In the genomic region with DNA sequence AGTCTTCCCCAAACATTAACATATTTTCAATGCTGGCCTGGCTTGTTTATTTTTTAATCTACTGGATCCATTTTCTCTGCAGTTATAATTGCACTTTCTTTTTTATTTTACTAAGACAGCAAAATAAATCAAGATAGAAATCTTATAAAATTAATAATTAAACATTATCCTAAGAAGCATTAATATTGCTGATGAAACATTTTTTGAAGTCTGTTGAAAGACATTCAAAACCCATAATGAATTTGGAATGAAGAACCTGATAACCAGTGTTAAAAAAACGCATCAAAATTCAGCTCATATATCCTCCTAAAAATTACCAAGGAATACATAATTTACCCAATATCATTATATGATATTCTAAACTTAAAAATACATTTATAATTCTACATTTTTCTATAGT, we compare ENCODE assay signal across 2 cellular contexts.
TF ChIP-seq lines count a peak whose summit lies in the region.

No MANE protein-coding gene starts in this region.

TF ChIP-seq in HepG2, 621 proteins besides CTCF, POLR2A, EP300 and RAD21:
- TF ChIP-seq ZNF101 (CRISPR knock-in tag; IDR thresholded peaks at IDR 0.05; ENCODE audit: borderline replicate concordance, low read depth) (no peak), ZSCAN29 (CRISPR knock-in tag; conservative IDR thresholded peaks at IDR 0.05) (no peak), NFYC (CRISPR knock-in tag; IDR thresholded peaks at IDR 0.05) (no peak), MAFF (IDR thresholded peaks at IDR 0.05; ENCODE audit: low read depth, low read length) (peak; percentile 71), FOXM1 (CRISPR knock-in tag; IDR thresholded peaks at IDR 0.05) (no peak), MAFK (conservative IDR thresholded peaks at IDR 0.05 in 1 of 2, IDR thresholded peaks at IDR 0.05 in 1 of 2; ENCODE audit: low read length in 2 of 2) (peak; percentile 58 to 77), CBX1 (IDR thresholded peaks at IDR 0.05; ENCODE audit: low read depth) (no peak), NFYB (CRISPR knock-in tag; IDR thresholded peaks at IDR 0.05) (no peak)
- TF ChIP-seq, protein P1, sequence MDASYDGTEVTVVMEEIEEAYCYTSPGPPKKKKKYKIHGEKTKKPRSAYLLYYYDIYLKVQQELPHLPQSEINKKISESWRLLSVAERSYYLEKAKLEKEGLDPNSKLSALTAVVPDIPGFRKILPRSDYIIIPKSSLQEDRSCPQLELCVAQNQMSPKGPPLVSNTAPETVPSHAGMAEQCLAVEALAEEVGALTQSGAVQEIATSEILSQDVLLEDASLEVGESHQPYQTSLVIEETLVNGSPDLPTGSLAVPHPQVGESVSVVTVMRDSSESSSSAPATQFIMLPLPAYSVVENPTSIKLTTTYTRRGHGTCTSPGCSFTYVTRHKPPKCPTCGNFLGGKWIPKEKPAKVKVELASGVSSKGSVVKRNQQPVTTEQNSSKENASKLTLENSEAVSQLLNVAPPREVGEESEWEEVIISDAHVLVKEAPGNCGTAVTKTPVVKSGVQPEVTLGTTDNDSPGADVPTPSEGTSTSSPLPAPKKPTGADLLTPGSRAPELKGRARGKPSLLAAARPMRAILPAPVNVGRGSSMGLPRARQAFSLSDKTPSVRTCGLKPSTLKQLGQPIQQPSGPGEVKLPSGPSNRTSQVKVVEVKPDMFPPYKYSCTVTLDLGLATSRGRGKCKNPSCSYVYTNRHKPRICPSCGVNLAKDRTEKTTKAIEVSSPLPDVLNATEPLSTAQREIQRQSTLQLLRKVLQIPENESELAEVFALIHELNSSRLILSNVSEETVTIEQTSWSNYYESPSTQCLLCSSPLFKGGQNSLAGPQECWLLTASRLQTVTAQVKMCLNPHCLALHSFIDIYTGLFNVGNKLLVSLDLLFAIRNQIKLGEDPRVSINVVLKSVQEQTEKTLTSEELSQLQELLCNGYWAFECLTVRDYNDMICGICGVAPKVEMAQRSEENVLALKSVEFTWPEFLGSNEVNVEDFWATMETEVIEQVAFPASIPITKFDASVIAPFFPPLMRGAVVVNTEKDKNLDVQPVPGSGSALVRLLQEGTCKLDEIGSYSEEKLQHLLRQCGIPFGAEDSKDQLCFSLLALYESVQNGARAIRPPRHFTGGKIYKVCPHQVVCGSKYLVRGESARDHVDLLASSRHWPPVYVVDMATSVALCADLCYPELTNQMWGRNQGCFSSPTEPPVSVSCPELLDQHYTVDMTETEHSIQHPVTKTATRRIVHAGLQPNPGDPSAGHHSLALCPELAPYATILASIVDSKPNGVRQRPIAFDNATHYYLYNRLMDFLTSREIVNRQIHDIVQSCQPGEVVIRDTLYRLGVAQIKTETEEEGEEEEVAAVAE (CRISPR knock-in tag; IDR thresholded peaks at IDR 0.05; ENCODE audit: borderline replicate concordance) = no peak
TF ChIP-seq in HepG2: peak in this region for 2.

TF ChIP-seq in GM12878, 131 proteins besides CTCF, POLR2A, EP300 and RAD21:
- TF ChIP-seq SUZ12 (IDR thresholded peaks at IDR 0.05; ENCODE audit: unreplicated experiment) (no peak), NFXL1 (IDR thresholded peaks at IDR 0.05; ENCODE audit: borderline replicate concordance) (0 out of 2 replicates have a peak, but pooled peaks have one; percentile 9), TCF12 (IDR thresholded peaks at IDR 0.05; ENCODE audit: low read depth, low read length) (no peak)
